Comparison of ENCODE assay signal across 11 cellular contexts in genomic region chr16:57628782-57629181, GRCh38. TPM values are rescaled to one million over a fixed set of nuclear protein-coding genes. Genes with fewer than 3 reads are reported as not detected.
DNase-seq lines count a peak whose midpoint lies in the region; ATAC-seq and TF ChIP-seq lines count a peak whose summit lies in the region.
"Had no signal": no experiment of that assay in that cellular context is flagged by ENCODE, and none has a peak within 500 bp of the region (broad histone marks: within the 10 kb centered on the region; RNA-seq: fewer than 3 reads in every experiment).

No MANE protein-coding gene starts in this region.

- H3K27me3 Mint-ChIP-seq in chondrocyte (ENCODE audit: low read depth) (no peaks in the 10 kb centered on the region), mesothelial cell of epicardium (ENCODE audit: low read depth) (peaks cover 1% of the 10 kb centered on the region)
- peaks cover 32% of the 10 kb centered on the region for H3K27me3 Mint-ChIP-seq in CD4-positive, alpha-beta T cell

- CTCF ChIA-PET in CD4-positive, alpha-beta T cell (lab: Charles Lee): no interaction called here

- POLR2A ChIA-PET in CD4-positive, alpha-beta T cell (lab: Charles Lee): no interaction called here

- H3K27ac Mint-ChIP-seq in chondrocyte (ENCODE audit: unreplicated experiment) (peak overlapping the region; percentile 97), mesothelial cell of epicardium (peak overlapping the region; percentile 71)
- no peak overlapping the region for H3K27ac Mint-ChIP-seq in CD4-positive, alpha-beta T cell
- H3K27ac Mint-ChIP-seq: stimulated activated memory B cell treated with anti-CD40 and anti-IgM and Interleukin-4, amounts not matched to agents 10 μg/mL and 1 μg/mL and 100 μg/mL, for 72 hours had no signal

- no peak for TF ChIP-seq CTCF in heart left ventricle (IDR thresholded peaks at IDR 0.05)
- TF ChIP-seq CTCF in chondrocyte (IDR thresholded peaks at IDR 0.05): no peak
- no peak for TF ChIP-seq CTCF in mesothelial cell of epicardium (IDR thresholded peaks at IDR 0.05; ENCODE audit: unreplicated experiment)
- no peak for TF ChIP-seq CTCF in upper lobe of left lung (IDR thresholded peaks at IDR 0.05)
- TF ChIP-seq CTCF in CD4-positive, alpha-beta T cell (IDR thresholded peaks at IDR 0.05): no peak
- no peak for TF ChIP-seq CTCF in GM10266 (IDR thresholded peaks at IDR 0.05; ENCODE audit: control insufficient read depth, insufficient read depth, low read depth, missing control alignments)

- no peaks in the 10 kb centered on the region for H3K36me3 Mint-ChIP-seq in chondrocyte (ENCODE audit: low read depth)
- H3K36me3 Mint-ChIP-seq in mesothelial cell of epicardium: no peaks in the 10 kb centered on the region
- no peaks in the 10 kb centered on the region for H3K36me3 Mint-ChIP-seq in CD4-positive, alpha-beta T cell (ENCODE audit: low read depth)
- H3K36me3 Mint-ChIP-seq: stimulated activated memory B cell treated with anti-CD40 and anti-IgM and Interleukin-4, amounts not matched to agents 10 μg/mL and 1 μg/mL and 100 μg/mL, for 72 hours had no signal

- H3K27ac ChIP-seq in heart left ventricle (peak overlapping the region; percentile 70 to 93 (median 85)), upper lobe of left lung (peak overlapping the region; percentile 70 to 85 (median 81))
- H3K27ac ChIP-seq in CD4-positive, alpha-beta T cell (ENCODE audit: low read depth, low read length): no peak overlapping the region
- H3K27ac ChIP-seq: neutrophil had no signal

- H3K9me3 Mint-ChIP-seq in chondrocyte (ENCODE audit: low read depth): no peaks in the 10 kb centered on the region
- H3K9me3 Mint-ChIP-seq in mesothelial cell of epicardium: no peaks in the 10 kb centered on the region
- H3K9me3 Mint-ChIP-seq in CD4-positive, alpha-beta T cell: no peaks in the 10 kb centered on the region
- H3K9me3 Mint-ChIP-seq: stimulated activated memory B cell treated with anti-CD40 and anti-IgM and Interleukin-4, amounts not matched to agents 10 μg/mL and 1 μg/mL and 100 μg/mL, for 72 hours had no signal

- intact Hi-C loops in heart left ventricle (cut with DNase I) (loop anchor here in 2 of 10 donors (1.0 to 2.0 kb wide), 2 partner anchors 20 to 21 kb away; no protein-coding TSS in a partner anchor), left ventricle myocardium superior (cut with micrococcal nuclease) (no loop called here)
- intact Hi-C loops in CD4-positive, alpha-beta T cell (cut with DNase I, micrococcal nuclease): no loop called here

- WGBS in heart left ventricle, 4 donors: 46 to 57% (median 55%) methylated on average over 4 to 5 of the region's 5 CpGs
- 39 to 51% methylated on average over 4 of the region's 5 CpGs for WGBS in upper lobe of left lung, 2 donors

- H3K4me3 Mint-ChIP-seq in chondrocyte (ENCODE audit: unreplicated experiment) (peak overlapping the region; percentile 83), mesothelial cell of epicardium (peak overlapping the region; percentile 27)
- no peak overlapping the region for H3K4me3 Mint-ChIP-seq in CD4-positive, alpha-beta T cell
- H3K4me3 Mint-ChIP-seq: stimulated activated memory B cell treated with anti-CD40 and anti-IgM and Interleukin-4, amounts not matched to agents 10 μg/mL and 1 μg/mL and 100 μg/mL, for 72 hours had no signal

- H3K9me3 ChIP-seq in heart left ventricle (no peaks in the 10 kb centered on the region), upper lobe of left lung (no peaks in the 10 kb centered on the region)
- H3K9me3 ChIP-seq in CD4-positive, alpha-beta T cell (ENCODE audit: control insufficient read depth, low read length): no peaks in the 10 kb centered on the region
- H3K9me3 ChIP-seq: neutrophil had no signal

- TF ChIP-seq POLR2A in heart left ventricle (IDR thresholded peaks at IDR 0.05): no peak
- TF ChIP-seq POLR2A in upper lobe of left lung (IDR thresholded peaks at IDR 0.05): no peak

- ATAC-seq in heart left ventricle: no peak
- ATAC-seq in left ventricle myocardium superior: no peak
- ATAC-seq in upper lobe of left lung (ENCODE audit: low FRiP score in 2 of 2): no peak
- ATAC-seq in CD4-positive, alpha-beta T cell (ENCODE audit: poor library complexity): no peak
- ATAC-seq: stimulated activated memory B cell treated with anti-CD40 and anti-IgM and Interleukin-4, amounts not matched to agents 10 μg/mL and 1 μg/mL and 100 μg/mL, for 72 hours had no signal

- H3K27me3 ChIP-seq in heart left ventricle (peaks cover 0 to 17% (median 0%) of the 10 kb centered on the region in 9 donors), upper lobe of left lung (no peaks in the 10 kb centered on the region)
- peaks cover 25% of the 10 kb centered on the region for H3K27me3 ChIP-seq in CD4-positive, alpha-beta T cell (ENCODE audit: control insufficient read depth, insufficient read depth, low read length)

- TF ChIP-seq EP300 in upper lobe of left lung (IDR thresholded peaks at IDR 0.05): no peak

- H3K4me1 ChIP-seq in heart left ventricle (peaks cover 5 to 53% (median 31%) of the 10 kb centered on the region in 12 donors), upper lobe of left lung (peaks cover 14 to 26% (median 17%) of the 10 kb centered on the region in 4 donors)

- H3K36me3 ChIP-seq in heart left ventricle (no peaks in the 10 kb centered on the region), upper lobe of left lung (no peaks in the 10 kb centered on the region)
- H3K36me3 ChIP-seq: neutrophil had no signal

- DNase-seq in heart left ventricle: no peak
- no peak for DNase-seq in left ventricle myocardium superior
- DNase-seq in chondrocyte (ENCODE audit: low spot score): no peak
- DNase-seq in mesothelial cell of epicardium (ENCODE audit: low spot score in 2 of 2, unreplicated experiment in 2 of 2): no peak
- no peak for DNase-seq in upper lobe of left lung
- no peak for DNase-seq in CD4-positive, alpha-beta T cell
- DNase-seq in HK-2 (ENCODE audit: unreplicated experiment): no peak
- DNase-seq in GM10266 (ENCODE audit: extremely low spot score): no peak
- DNase-seq: NCI-H2029 treated with DMSO at 0.1 percent for 48 hours had no signal

- peak overlapping the region; percentile 42 to 65 (median 59) for H3K4me3 ChIP-seq in heart left ventricle
- peak overlapping the region; percentile 27 to 51 (median 36) for H3K4me3 ChIP-seq in upper lobe of left lung

- H3K4me1 Mint-ChIP-seq in chondrocyte (ENCODE audit: low read depth) (peaks cover 66% of the 10 kb centered on the region), mesothelial cell of epicardium (peaks cover 52% of the 10 kb centered on the region)
- H3K4me1 Mint-ChIP-seq in CD4-positive, alpha-beta T cell (ENCODE audit: low read depth): peaks cover 8% of the 10 kb centered on the region

RNA-seq across cellular contexts. Expression of gene ADGRG1, which starts 0.4 kb away (rescaled TPM):
- total RNA-seq in heart left ventricle (10 to 100 TPM; 15.2 to 65.2 (median 17.5) TPM), left ventricle myocardium superior (18.6 TPM), chondrocyte (16.8 to 57.8 TPM (median 56.3 TPM) in 3 replicates), mesothelial cell of epicardium (65.8 to 67.1 TPM (median 66.9 TPM) in 3 replicates), upper lobe of left lung (10 to 100 TPM; 34.6 to 89.3 (median 40.4) TPM)
- 10 to 100 TPM; 14.1 to 23.3 TPM for polyA plus RNA-seq in heart left ventricle
- total RNA-seq in CD4-positive, alpha-beta T cell: 1 to 10 TPM; 1.8 to 2.3 TPM

RNA-seq across cellular contexts. Expression of gene ADGRG3, which starts 39.3 kb away (rescaled TPM):
- total RNA-seq in heart left ventricle (1 to 10 TPM in 1 of 9 donors, under 1 TPM in 8; 0.12 to 1.4 (median 0.53) TPM), left ventricle myocardium superior (0.82 TPM), chondrocyte (not detected in 3 replicates), mesothelial cell of epicardium (0.38 TPM in 1 of 3 replicates, not detected in the others), upper lobe of left lung (10 to 100 TPM in 2 of 6 donors, 1 to 10 TPM in 4; 3.1 to 17.2 (median 8.4) TPM)
- polyA plus RNA-seq in heart left ventricle: under 1 TPM; 0.15 to 0.61 TPM
- total RNA-seq in CD4-positive, alpha-beta T cell: under 1 TPM in 1 of 2 experiments, not detected in 1; 0.28 TPM
